Comparison of ENCODE assay signal across 1 cellular context in the genomic region with DNA sequence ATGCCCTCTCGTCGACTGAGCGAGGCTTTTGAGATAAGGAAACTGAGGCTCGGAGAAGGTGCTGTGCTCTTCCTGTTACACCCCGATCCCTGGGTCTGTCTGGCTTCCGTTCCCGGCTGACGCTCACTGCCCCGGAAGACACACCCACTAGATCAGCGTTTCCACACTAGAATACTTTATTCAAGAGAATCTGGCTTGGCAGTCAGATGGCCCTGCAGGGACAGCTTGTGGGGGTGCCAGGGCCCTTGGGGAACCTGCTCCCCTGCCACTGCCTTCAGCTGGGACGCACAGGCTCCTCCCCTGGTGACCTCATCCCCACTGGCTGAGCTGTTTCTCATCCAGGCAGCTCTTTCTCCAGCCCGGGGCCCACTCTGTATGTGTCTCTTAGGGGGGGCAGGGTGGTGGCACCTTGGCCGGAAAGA.
TF ChIP-seq lines count a peak whose summit lies in the region.

No MANE protein-coding gene starts in this region.

TF ChIP-seq in K562, 482 proteins besides CTCF, POLR2A, EP300 and RAD21 (continued from another document):
- TF ChIP-seq, protein P1, sequence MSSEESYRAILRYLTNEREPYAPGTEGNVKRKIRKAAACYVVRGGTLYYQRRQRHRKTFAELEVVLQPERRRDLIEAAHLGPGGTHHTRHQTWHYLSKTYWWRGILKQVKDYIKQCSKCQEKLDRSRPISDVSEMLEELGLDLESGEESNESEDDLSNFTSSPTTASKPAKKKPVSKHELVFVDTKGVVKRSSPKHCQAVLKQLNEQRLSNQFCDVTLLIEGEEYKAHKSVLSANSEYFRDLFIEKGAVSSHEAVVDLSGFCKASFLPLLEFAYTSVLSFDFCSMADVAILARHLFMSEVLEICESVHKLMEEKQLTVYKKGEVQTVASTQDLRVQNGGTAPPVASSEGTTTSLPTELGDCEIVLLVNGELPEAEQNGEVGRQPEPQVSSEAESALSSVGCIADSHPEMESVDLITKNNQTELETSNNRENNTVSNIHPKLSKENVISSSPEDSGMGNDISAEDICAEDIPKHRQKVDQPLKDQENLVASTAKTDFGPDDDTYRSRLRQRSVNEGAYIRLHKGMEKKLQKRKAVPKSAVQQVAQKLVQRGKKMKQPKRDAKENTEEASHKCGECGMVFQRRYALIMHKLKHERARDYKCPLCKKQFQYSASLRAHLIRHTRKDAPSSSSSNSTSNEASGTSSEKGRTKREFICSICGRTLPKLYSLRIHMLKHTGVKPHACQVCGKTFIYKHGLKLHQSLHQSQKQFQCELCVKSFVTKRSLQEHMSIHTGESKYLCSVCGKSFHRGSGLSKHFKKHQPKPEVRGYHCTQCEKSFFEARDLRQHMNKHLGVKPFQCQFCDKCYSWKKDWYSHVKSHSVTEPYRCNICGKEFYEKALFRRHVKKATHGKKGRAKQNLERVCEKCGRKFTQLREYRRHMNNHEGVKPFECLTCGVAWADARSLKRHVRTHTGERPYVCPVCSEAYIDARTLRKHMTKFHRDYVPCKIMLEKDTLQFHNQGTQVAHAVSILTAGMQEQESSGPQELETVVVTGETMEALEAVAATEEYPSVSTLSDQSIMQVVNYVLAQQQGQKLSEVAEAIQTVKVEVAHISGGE (CRISPR knock-in tag; IDR thresholded peaks at IDR 0.05) = 0 out of 6 replicates have a peak, but pooled peaks of 1 of the 3 experiments have one; percentile 38
- no peak for TF ChIP-seq MBD1 (CRISPR knock-in tag; IDR thresholded peaks at IDR 0.05)
- TF ChIP-seq RBM17 (IDR thresholded peaks at IDR 0.05; ENCODE audit: borderline replicate concordance, low read depth, low read length) = no peak
- no peak for TF ChIP-seq NFIC (IDR thresholded peaks at IDR 0.05)
- TF ChIP-seq FOXK2 (conservative IDR thresholded peaks at IDR 0.05 in 1 of 2, IDR thresholded peaks at IDR 0.05 in 1 of 2; ENCODE audit: low read depth in 2 of 2) = no peak
- TF ChIP-seq PHF8 (IDR thresholded peaks at IDR 0.05; ENCODE audit: borderline replicate concordance, low read length) = peak; percentile 26; the same call in 1 of the 2 replicates
- no peak for TF ChIP-seq ZNF695 (CRISPR knock-in tag; IDR thresholded peaks at IDR 0.05)
- no peak for TF ChIP-seq XRCC3 (IDR thresholded peaks at IDR 0.05)
- no peak for TF ChIP-seq ARID3A (IDR thresholded peaks at IDR 0.05; ENCODE audit: borderline replicate concordance, low read depth, low read length)
- TF ChIP-seq CTBP1 (IDR thresholded peaks at IDR 0.05; ENCODE audit: borderline replicate concordance) = no peak
TF ChIP-seq in K562: peak in this region for 13.
